21 cellular contexts compared by ENCODE assay signal in genomic region chr19:56089344-56089743, GRCh38. TPM values are rescaled to one million over a fixed set of nuclear protein-coding genes. Genes with fewer than 3 reads are reported as not detected.
A peak's percentile ranks its signal among the peaks of the same experiment; 100 is the strongest.
DNase-seq lines count a peak whose midpoint lies in the region; ATAC-seq, FAIRE-seq and TF ChIP-seq lines count a peak whose summit lies in the region.
"Had no signal": no experiment of that assay in that cellular context is flagged by ENCODE, and none has a peak within 500 bp of the region (broad histone marks: within the 10 kb centered on the region; RNA-seq: fewer than 3 reads in every experiment).

No MANE protein-coding gene starts in this region.

- TF ChIP-seq CTCF in GM13977 (IDR thresholded peaks at IDR 0.05; ENCODE audit: extremely low read depth, insufficient read depth, missing control alignments) (no peak), H1 (IDR thresholded peaks at IDR 0.05; ENCODE audit: control extremely low read depth in 1 of 3, insufficient read depth in 1 of 3, low read depth in 1 of 3, low read length in 3 of 3) (no peak), nephron progenitor cell (IDR thresholded peaks at IDR 0.05) (no peak)

- no peak for TF ChIP-seq EP300 in H1 (IDR thresholded peaks at IDR 0.05; ENCODE audit: borderline replicate concordance in 1 of 2, low read depth in 2 of 2, low read length in 2 of 2)

- TF ChIP-seq RAD21 in H1 (IDR thresholded peaks at IDR 0.05 in 1 of 2, conservative IDR thresholded peaks at IDR 0.05 in 1 of 2; ENCODE audit: low read depth in 2 of 2, low read length in 2 of 2), result peak in 1 of 2 experiments; percentile 22; a peak in 2 of 4 replicates

- H3K14ac ChIP-seq in H1 (ENCODE audit: insufficient read length), result no peak overlapping the region

- 94% methylated on average over 14 of the region's 14 CpGs; no CpG with 5 or more reads in 1 of the 2 experiments for WGBS in H1 (ENCODE audit: extremely low coverage in 1 of 2, insufficient coverage in 1 of 2, insufficient read length in 1 of 2, insufficient replicate concordance in 2 of 2, low coverage in 1 of 2, low lambda C conversion rate in 2 of 2, missing lambda C conversion rate in 1 of 2), 2 experiments

- H3K9ac ChIP-seq in H1 (replicated peaks in 1 of 4; ENCODE audit: extremely low read depth in 1 of 4, low read depth in 3 of 4, low read length in 3 of 4), result no peak overlapping the region
- H3K9ac ChIP-seq: BLaER1, GM23248 had no signal

- CTCF ChIA-PET in H1 (lab: Charles Lee; ENCODE audit: partially characterized antibody), result interaction anchor here (1.2 to 2.0 kb wide), 2 partner anchors 10 to 17 kb away, joined by 4 to 6 read pairs; no protein-coding TSS in a partner anchor

- no peak overlapping the region for H4K5ac ChIP-seq in H1 (ENCODE audit: insufficient read length, low read depth, low read length)

- no peaks in the 10 kb centered on the region for H3K23me2 ChIP-seq in H1 (ENCODE audit: low read depth, low read length)

- H3K23ac ChIP-seq in H1 (ENCODE audit: insufficient read length), result no peak overlapping the region

- no peak overlapping the region for H3K4me2 ChIP-seq in H1 (ENCODE audit: insufficient read depth in 1 of 2, low read depth in 2 of 2, low read length in 2 of 2)
- H3K4me2 ChIP-seq: A549 had no signal

- H3K36me3 Mint-ChIP-seq in nephron progenitor cell (ENCODE audit: low read depth), result peaks cover 50% of the 10 kb centered on the region

- H2BK5ac ChIP-seq in H1 (ENCODE audit: low read depth, low read length), result no peak overlapping the region; the same call in 1 of the 2 replicates

- H2BK12ac ChIP-seq in H1 (ENCODE audit: low read depth, low read length), result no peak overlapping the region

- H3K4me3 ChIP-seq in H1 (ENCODE audit: extremely low read depth in 1 of 4, insufficient read depth in 2 of 4, low read depth in 3 of 4, low read length in 4 of 4), result no peak overlapping the region
- H3K4me3 ChIP-seq: A549, BLaER1, GM23248 had no signal

- peak; percentile 26 for DNase-seq in 8988T
- peak; percentile 21 for DNase-seq in GM13977 (ENCODE audit: low spot score)
- DNase-seq in H1 (ENCODE audit: low read depth in 1 of 2, low spot score in 2 of 2), result no peak
- DNase-seq in nephron progenitor cell, result no peak
- no peak for DNase-seq in T1000 (lab: John Stamatoyannopoulos, UW)
- DNase-seq in occipital lobe (lab: John Stamatoyannopoulos, UW), result no peak
- DNase-seq: CD4-positive, alpha-beta memory T cell; DMS153; DMS79; GDM1; GM23248; HFFc6 had no signal

- TF ChIP-seq POLR2A in H1 (IDR thresholded peaks at IDR 0.05; ENCODE audit: control extremely low read depth in 1 of 2, low read depth in 2 of 2, low read length in 2 of 2), result no peak

- no peaks in the 10 kb centered on the region for H3K27me3 ChIP-seq in H1 (replicated peaks in 1 of 4; ENCODE audit: control insufficient read depth in 3 of 4, extremely low read depth in 1 of 4, insufficient read depth in 3 of 4, low read length in 3 of 4)
- H3K27me3 ChIP-seq: BLaER1 had no signal

- H3K4me1 Mint-ChIP-seq in nephron progenitor cell, result peaks cover 28% of the 10 kb centered on the region

- H3K4me3 Mint-ChIP-seq in nephron progenitor cell, result no peak overlapping the region
- H3K4me3 Mint-ChIP-seq: CD14-positive monocyte; CD4-positive, alpha-beta memory T cell; HFFc6 had no signal

- H4K20me1 ChIP-seq in H1 (replicated peaks in 1 of 2; ENCODE audit: control insufficient read depth in 1 of 2, insufficient read depth in 2 of 2, low read length in 2 of 2), result peaks cover 23 to 27% of the 10 kb centered on the region in 2 experiments

- in situ Hi-C loops in GM13977 (cut with MboI; ENCODE audit: low pct_unique_long_range_greater_than_20kb, low sequenced_read_pairs, unreplicated experiment), result no loop called here

- peaks cover 2 to 14% (median 8%) of the 10 kb centered on the region in 4 experiments; a peak in 4 of 8 replicates for H3K36me3 ChIP-seq in H1 (ENCODE audit: control insufficient read depth in 2 of 4, insufficient read depth in 4 of 4, low read length in 3 of 4)

- H4K91ac ChIP-seq in H1 (replicated peaks; ENCODE audit: insufficient read length, low read length), result no peak overlapping the region

- H3K27ac ChIP-seq in H1 (ENCODE audit: low read depth, low read length), result no peak overlapping the region
- H3K27ac ChIP-seq: A549, BLaER1, GM23248, HL-60 had no signal

- peaks cover 5% of the 10 kb centered on the region for H3K27me3 Mint-ChIP-seq in nephron progenitor cell (ENCODE audit: low read depth, poor library complexity)
- H3K27me3 Mint-ChIP-seq: CD4-positive, alpha-beta memory T cell had no signal

- H2BK15ac ChIP-seq in H1 (ENCODE audit: low read length), result no peak overlapping the region

- peaks cover 0 to 15% (median 5%) of the 10 kb centered on the region in 4 experiments; a peak in 5 of 7 replicates for H3K4me1 ChIP-seq in H1 (replicated peaks in 1 of 4; ENCODE audit: control insufficient read depth in 3 of 4, insufficient read depth in 4 of 4, low read length in 3 of 4)

- H2AK5ac ChIP-seq in H1 (ENCODE audit: low read depth, low read length), result no peak overlapping the region

- H3K56ac ChIP-seq in H1 (replicated peaks; ENCODE audit: insufficient read length, low read depth, low read length), result no peak overlapping the region

- no peak overlapping the region for H2BK20ac ChIP-seq in H1 (ENCODE audit: low read length)

- POLR2A ChIA-PET in H1 (lab: Charles Lee; ENCODE audit: partially characterized antibody), result interaction anchor here (0.7 to 3.6 kb wide), 2 partner anchors 8 to 25 kb away, joined by 3 to 15 read pairs; no protein-coding TSS in a partner anchor

- peaks cover 21% of the 10 kb centered on the region for H3K79me1 ChIP-seq in H1 (ENCODE audit: low read depth, low read length)

- H3K79me2 ChIP-seq in H1 (ENCODE audit: control insufficient read depth in 1 of 2, insufficient read depth in 2 of 2, low read length in 2 of 2), result peaks cover 0 to 43% of the 10 kb centered on the region in 2 experiments; a peak in 2 of 4 replicates

- no peak overlapping the region for H2AFZ ChIP-seq in H1 (ENCODE audit: low read length)
- H2AFZ ChIP-seq: GM23248 had no signal

- H3K18ac ChIP-seq in H1 (ENCODE audit: extremely low read depth, low read length), result no peak overlapping the region

- peak overlapping the region; percentile 71; the same call in 1 of the 2 replicates for H4K8ac ChIP-seq in H1 (ENCODE audit: extremely low read depth, insufficient read depth, low read length)

- H3K9me3 Mint-ChIP-seq in nephron progenitor cell, result peaks cover 22% of the 10 kb centered on the region
- H3K9me3 Mint-ChIP-seq: CD4-positive, alpha-beta memory T cell had no signal

- no peaks in the 10 kb centered on the region for H3K9me3 ChIP-seq in H1 (ENCODE audit: insufficient read depth in 2 of 2, low read depth in 1 of 2, low read length in 1 of 2)
- H3K9me3 ChIP-seq: A549 had no signal

- H3K4ac ChIP-seq in H1 (replicated peaks; ENCODE audit: insufficient read length, low read depth, low read length), result no peak overlapping the region

- no peak for ATAC-seq in GM18517 (IDR thresholded peaks at IDR 0.05; ENCODE audit: unreplicated experiment)
- ATAC-seq: A549, HCT116 had no signal

- FAIRE-seq in H1 (lab: Jason Lieb, UNC), result no peak
- FAIRE-seq: A549, GM12892, GM19239, H54 had no signal

- peak overlapping the region; percentile 80 for H3K27ac Mint-ChIP-seq in nephron progenitor cell
- H3K27ac Mint-ChIP-seq: CD4-positive, alpha-beta memory T cell; HFFc6 had no signal

- H2BK120ac ChIP-seq in H1 (replicated peaks; ENCODE audit: low read depth, low read length), result no peak overlapping the region

TF ChIP-seq in H1, 55 proteins besides CTCF, POLR2A, EP300 and RAD21:
- TF ChIP-seq ATF3 (IDR thresholded peaks at IDR 0.05; ENCODE audit: insufficient read depth, low read depth, low read length) (no peak), CTBP2 (IDR thresholded peaks at IDR 0.05; ENCODE audit: borderline replicate concordance, insufficient read depth, insufficient read length, low read length) (no peak), TEAD4 (IDR thresholded peaks at IDR 0.05; ENCODE audit: low read depth, low read length) (no peak), SP1 (IDR thresholded peaks at IDR 0.05; ENCODE audit: low read depth, low read length) (no peak), FOSL1 (IDR thresholded peaks at IDR 0.05; ENCODE audit: insufficient read depth, low read depth, low read length) (no peak), TCF12 (IDR thresholded peaks at IDR 0.05; ENCODE audit: low read depth, low read length) (no peak), CBX5 (IDR thresholded peaks at IDR 0.05; ENCODE audit: low read depth, low read length) (no peak)

RNA-seq across cellular contexts. Expression of gene ZNF787, which starts 31.8 kb away (rescaled TPM):
- total RNA-seq in H1 (2021; fragmentation: NEBNext Ultra II Directional; extraction: Animal tissue kit (Norgen Biotek cat#: 25700)), result 56.0 and 57.3 TPM in 2 replicates
- 19.7 and 37.8 TPM in 2 replicates for polyA plus RNA-seq in H1 (2011; rRNA removed)
- polyA plus RNA-seq in H1 (2011; cell fraction: cytosol; rRNA removed), result 31.1 TPM
- polyA plus RNA-seq in H1 (2011; cell fraction: nucleus; rRNA removed), result 44.7 TPM
- 24.6 to 37.3 TPM (median 32.1 TPM) in 4 replicates for polyA plus RNA-seq in H1 (2012, experiment 1 of 2)
- polyA plus RNA-seq in H1 (2012, experiment 2 of 2), result 26.0 TPM
- polyA plus RNA-seq in H1 (2013, experiment 1 of 2), result 35.4 TPM
- polyA plus RNA-seq in H1 (2013, experiment 2 of 2), result 34.1 TPM
- polyA minus RNA-seq in H1 (2011; rRNA and poly(A)+ RNA removed), result 7.3 and 7.9 TPM in 2 replicates
- polyA minus RNA-seq in H1 (2011; cell fraction: cytosol; rRNA and poly(A)+ RNA removed), result 37.4 TPM
- 25.1 TPM for polyA minus RNA-seq in H1 (2011; cell fraction: nucleus; rRNA and poly(A)+ RNA removed)
- 14.3 TPM for total RNA-seq in occipital lobe

RNA-seq across cellular contexts. Expression of gene ZNF444, which starts 51.7 kb away (rescaled TPM):
- 46.9 and 49.5 TPM in 2 replicates for total RNA-seq in H1 (2021; fragmentation: NEBNext Ultra II Directional; extraction: Animal tissue kit (Norgen Biotek cat#: 25700))
- polyA plus RNA-seq in H1 (2011; rRNA removed), result 54.5 and 87.3 TPM in 2 replicates
- 52.7 TPM for polyA plus RNA-seq in H1 (2011; cell fraction: cytosol; rRNA removed)
- 82.7 TPM for polyA plus RNA-seq in H1 (2011; cell fraction: nucleus; rRNA removed)
- polyA plus RNA-seq in H1 (2012, experiment 1 of 2), result 29.2 to 41.5 TPM (median 39.9 TPM) in 4 replicates
- polyA plus RNA-seq in H1 (2012, experiment 2 of 2), result 29.3 TPM
- 29.2 TPM for polyA plus RNA-seq in H1 (2013, experiment 1 of 2)
- 27.9 TPM for polyA plus RNA-seq in H1 (2013, experiment 2 of 2)
- 4.0 and 7.3 TPM in 2 replicates for polyA minus RNA-seq in H1 (2011; rRNA and poly(A)+ RNA removed)
- polyA minus RNA-seq in H1 (2011; cell fraction: cytosol; rRNA and poly(A)+ RNA removed), result 20.0 TPM
- polyA minus RNA-seq in H1 (2011; cell fraction: nucleus; rRNA and poly(A)+ RNA removed), result 22.2 TPM
- 11.1 TPM for total RNA-seq in occipital lobe

Comparison
In these comparisons a context has a peak if more than half of its experiments do, and no peak if none do; other contexts are left out.
1. DNase-seq: peak in 8988T (single experiment) and GM13977 (single experiment); none in H1 (0 of 2), nephron progenitor cell (single experiment), T1000 (single experiment) and occipital lobe (single experiment).